1 cellular context compared by ENCODE assay signal in the genomic region with DNA sequence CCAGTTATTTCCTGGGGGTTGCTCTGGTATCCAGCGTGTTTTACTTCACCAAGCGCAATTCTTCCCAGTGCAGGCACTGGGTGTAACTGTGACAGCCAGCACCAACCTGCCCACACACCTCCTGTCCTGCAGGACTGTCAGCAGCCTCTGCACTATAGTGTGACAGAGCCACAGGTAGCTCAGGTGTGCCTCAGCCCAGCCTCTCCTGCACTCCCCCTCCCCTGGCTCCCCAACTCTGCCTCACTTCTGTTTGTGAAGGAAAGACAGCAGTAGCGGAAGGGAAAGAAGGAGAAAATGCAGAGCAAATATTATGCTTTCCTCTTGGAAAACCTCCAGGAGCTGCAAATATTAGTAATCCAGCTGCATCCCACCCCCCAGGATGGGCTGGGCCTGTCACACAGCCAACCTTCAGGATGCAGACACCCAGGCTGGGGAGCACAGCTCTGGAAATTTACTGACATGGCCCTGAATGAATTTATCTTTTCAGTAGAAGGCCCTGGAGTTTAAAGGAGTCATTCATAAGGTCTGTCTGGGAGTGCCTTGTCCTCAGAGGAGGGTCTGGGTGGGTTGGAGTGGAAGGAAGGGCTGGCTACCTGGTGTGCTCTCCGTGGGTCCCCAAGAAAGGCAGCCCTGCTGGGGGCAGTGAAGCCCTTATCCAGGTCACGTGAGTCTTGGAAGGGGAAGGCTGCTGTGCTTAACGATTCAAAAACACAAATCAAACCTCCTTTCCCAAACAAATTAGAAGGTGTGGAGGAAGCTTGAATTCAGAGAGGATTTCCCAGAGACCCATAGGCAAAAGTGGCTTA.
TF ChIP-seq lines count a peak whose summit lies in the region.

No MANE protein-coding gene starts in this region.

TF ChIP-seq in GM23338, 12 proteins besides CTCF, POLR2A, EP300 and RAD21 (continued from another document):
- TF ChIP-seq EZH2phosphoT487 (IDR thresholded peaks at IDR 0.05; ENCODE audit: unreplicated experiment): no peak
- no peak for TF ChIP-seq ZNF331 (CRISPR knock-in tag; IDR thresholded peaks at IDR 0.05; ENCODE audit: low read depth)
- no peak for TF ChIP-seq ZNF114 (CRISPR knock-in tag; IDR thresholded peaks at IDR 0.05)
- no peak for TF ChIP-seq STAT1 (IDR thresholded peaks at IDR 0.05; ENCODE audit: unreplicated experiment)
- TF ChIP-seq, protein P1, sequence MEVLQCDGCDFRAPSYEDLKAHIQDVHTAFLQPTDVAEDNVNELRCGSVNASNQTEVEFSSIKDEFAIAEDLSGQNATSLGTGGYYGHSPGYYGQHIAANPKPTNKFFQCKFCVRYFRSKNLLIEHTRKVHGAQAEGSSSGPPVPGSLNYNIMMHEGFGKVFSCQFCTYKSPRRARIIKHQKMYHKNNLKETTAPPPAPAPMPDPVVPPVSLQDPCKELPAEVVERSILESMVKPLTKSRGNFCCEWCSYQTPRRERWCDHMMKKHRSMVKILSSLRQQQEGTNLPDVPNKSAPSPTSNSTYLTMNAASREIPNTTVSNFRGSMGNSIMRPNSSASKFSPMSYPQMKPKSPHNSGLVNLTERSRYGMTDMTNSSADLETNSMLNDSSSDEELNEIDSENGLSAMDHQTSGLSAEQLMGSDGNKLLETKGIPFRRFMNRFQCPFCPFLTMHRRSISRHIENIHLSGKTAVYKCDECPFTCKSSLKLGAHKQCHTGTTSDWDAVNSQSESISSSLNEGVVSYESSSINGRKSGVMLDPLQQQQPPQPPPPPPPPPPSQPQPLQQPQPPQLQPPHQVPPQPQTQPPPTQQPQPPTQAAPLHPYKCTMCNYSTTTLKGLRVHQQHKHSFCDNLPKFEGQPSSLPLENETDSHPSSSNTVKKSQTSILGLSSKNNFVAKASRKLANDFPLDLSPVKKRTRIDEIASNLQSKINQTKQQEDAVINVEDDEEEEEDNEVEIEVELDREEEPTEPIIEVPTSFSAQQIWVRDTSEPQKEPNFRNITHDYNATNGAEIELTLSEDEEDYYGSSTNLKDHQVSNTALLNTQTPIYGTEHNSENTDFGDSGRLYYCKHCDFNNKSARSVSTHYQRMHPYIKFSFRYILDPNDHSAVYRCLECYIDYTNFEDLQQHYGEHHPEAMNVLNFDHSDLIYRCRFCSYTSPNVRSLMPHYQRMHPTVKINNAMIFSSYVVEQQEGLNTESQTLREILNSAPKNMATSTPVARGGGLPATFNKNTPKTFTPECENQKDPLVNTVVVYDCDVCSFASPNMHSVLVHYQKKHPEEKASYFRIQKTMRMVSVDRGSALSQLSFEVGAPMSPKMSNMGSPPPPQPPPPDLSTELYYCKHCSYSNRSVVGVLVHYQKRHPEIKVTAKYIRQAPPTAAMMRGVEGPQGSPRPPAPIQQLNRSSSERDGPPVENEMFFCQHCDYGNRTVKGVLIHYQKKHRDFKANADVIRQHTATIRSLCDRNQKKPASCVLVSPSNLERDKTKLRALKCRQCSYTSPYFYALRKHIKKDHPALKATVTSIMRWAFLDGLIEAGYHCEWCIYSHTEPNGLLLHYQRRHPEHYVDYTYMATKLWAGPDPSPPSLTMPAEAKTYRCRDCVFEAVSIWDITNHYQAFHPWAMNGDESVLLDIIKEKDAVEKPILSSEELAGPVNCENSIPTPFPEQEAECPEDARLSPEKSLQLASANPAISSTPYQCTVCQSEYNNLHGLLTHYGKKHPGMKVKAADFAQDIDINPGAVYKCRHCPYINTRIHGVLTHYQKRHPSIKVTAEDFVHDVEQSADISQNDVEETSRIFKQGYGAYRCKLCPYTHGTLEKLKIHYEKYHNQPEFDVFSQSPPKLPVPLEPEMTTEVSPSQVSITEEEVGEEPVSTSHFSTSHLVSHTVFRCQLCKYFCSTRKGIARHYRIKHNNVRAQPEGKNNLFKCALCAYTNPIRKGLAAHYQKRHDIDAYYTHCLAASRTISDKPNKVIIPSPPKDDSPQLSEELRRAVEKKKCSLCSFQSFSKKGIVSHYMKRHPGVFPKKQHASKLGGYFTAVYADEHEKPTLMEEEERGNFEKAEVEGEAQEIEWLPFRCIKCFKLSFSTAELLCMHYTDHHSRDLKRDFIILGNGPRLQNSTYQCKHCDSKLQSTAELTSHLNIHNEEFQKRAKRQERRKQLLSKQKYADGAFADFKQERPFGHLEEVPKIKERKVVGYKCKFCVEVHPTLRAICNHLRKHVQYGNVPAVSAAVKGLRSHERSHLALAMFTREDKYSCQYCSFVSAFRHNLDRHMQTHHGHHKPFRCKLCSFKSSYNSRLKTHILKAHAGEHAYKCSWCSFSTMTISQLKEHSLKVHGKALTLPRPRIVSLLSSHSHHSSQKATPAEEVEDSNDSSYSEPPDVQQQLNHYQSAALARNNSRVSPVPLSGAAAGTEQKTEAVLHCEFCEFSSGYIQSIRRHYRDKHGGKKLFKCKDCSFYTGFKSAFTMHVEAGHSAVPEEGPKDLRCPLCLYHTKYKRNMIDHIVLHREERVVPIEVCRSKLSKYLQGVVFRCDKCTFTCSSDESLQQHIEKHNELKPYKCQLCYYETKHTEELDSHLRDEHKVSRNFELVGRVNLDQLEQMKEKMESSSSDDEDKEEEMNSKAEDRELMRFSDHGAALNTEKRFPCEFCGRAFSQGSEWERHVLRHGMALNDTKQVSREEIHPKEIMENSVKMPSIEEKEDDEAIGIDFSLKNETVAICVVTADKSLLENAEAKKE (CRISPR knock-in tag; IDR thresholded peaks at IDR 0.05): no peak
- TF ChIP-seq JUNB (IDR thresholded peaks at IDR 0.05; ENCODE audit: unreplicated experiment): no peak
- TF ChIP-seq EZH2 (IDR thresholded peaks at IDR 0.05; ENCODE audit: low read depth, unreplicated experiment): no peak
- no peak for TF ChIP-seq NANOG (IDR thresholded peaks at IDR 0.05; ENCODE audit: borderline replicate concordance)
